ENCODE assay signal across 24 cellular contexts in genomic region chr1:35923841-35924240, GRCh38. TPM values are rescaled to one million over a fixed set of nuclear protein-coding genes. Genes with fewer than 3 reads are reported as not detected.
DNase-seq lines count a peak whose midpoint lies in the region; ATAC-seq, FAIRE-seq and TF ChIP-seq lines count a peak whose summit lies in the region.
"Had no signal": no experiment of that assay in that cellular context is flagged by ENCODE, and none has a peak within 500 bp of the region (broad histone marks: within the 10 kb centered on the region; RNA-seq: fewer than 3 reads in every experiment).

No MANE protein-coding gene starts in this region.

- no peak overlapping the region for H3K9ac ChIP-seq in SU-DHL-6 (ENCODE audit: low read length)
- H3K9ac ChIP-seq: KMS-11 had no signal

- H3K36me3 Mint-ChIP-seq in T-cell = peaks cover 26% of the 10 kb centered on the region

- no peak overlapping the region for H3K4me3 Mint-ChIP-seq in T-cell
- H3K4me3 Mint-ChIP-seq: CD8-positive, alpha-beta memory T cell had no signal

- TF ChIP-seq POLR2A in GM12892 (IDR thresholded peaks at IDR 0.05; ENCODE audit: low read depth, low read length) = no peak

- no peaks in the 10 kb centered on the region for H3K9me2 ChIP-seq in SU-DHL-6 (replicated peaks; ENCODE audit: insufficient read depth, low read length)

- H3K4me2 ChIP-seq in SU-DHL-6 (ENCODE audit: low read depth, low read length, poor library complexity, severe bottlenecking) = no peak overlapping the region
- H3K4me2 ChIP-seq: KMS-11 had no signal

- no peaks in the 10 kb centered on the region for H3K9me3 ChIP-seq in SU-DHL-6 (ENCODE audit: insufficient read depth, low read length)
- H3K9me3 ChIP-seq: SJSA1 had no signal

- no peaks in the 10 kb centered on the region for H4K20me1 ChIP-seq in SU-DHL-6 (ENCODE audit: low read depth, low read length)

- H3K4me3 ChIP-seq in AG10803 (ENCODE audit: low read length) = no peak overlapping the region
- H3K4me3 ChIP-seq in SU-DHL-6 (ENCODE audit: insufficient read depth, low read length, poor library complexity, severe bottlenecking) = no peak overlapping the region
- H3K4me3 ChIP-seq: GM12878, SJSA1 had no signal

- peak; percentile 52 for ATAC-seq in sciatic nerve
- ATAC-seq in T-cell (replicated peaks in 1 of 4) = no peak
- ATAC-seq: GM12878, HCT116 had no signal

- H3K27ac Mint-ChIP-seq in T-cell = no peak overlapping the region

- no peaks in the 10 kb centered on the region for H3K27me3 Mint-ChIP-seq in T-cell
- H3K27me3 Mint-ChIP-seq: CD8-positive, alpha-beta memory T cell; IgD-negative memory B cell had no signal

- peak; percentile 84 for DNase-seq in AG10803 (ENCODE audit: low read depth)
- peak; percentile 14 for DNase-seq in fibroblast of the conjunctiva (ENCODE audit: low read depth)
- DNase-seq in sciatic nerve (ENCODE audit: low spot score) = no peak
- no peak for DNase-seq in NAMALWA (ENCODE audit: low spot score)
- DNase-seq in T-cell = no peak
- no peak for DNase-seq in GM12892 (ENCODE audit: insufficient read length)
- DNase-seq: C1 segment of cervical spinal cord; CD8-positive, alpha-beta memory T cell; DMS 273 treated with DMSO at 0.1 percent for 48 hours; DMS79; EL; GDM1; NCI-H1092 treated with DMSO at 0.1 percent for 48 hours; NCI-H1436; NCI-H187; NCI-H524; NCI-H748 treated with DMSO at 0.1 percent for 48 hours had no signal

- no peaks in the 10 kb centered on the region for H3K4me1 Mint-ChIP-seq in T-cell
- H3K4me1 Mint-ChIP-seq: CD8-positive, alpha-beta memory T cell had no signal

- peaks cover 3% of the 10 kb centered on the region; the same call in 1 of the 2 replicates for H3F3A ChIP-seq in SU-DHL-6 (ENCODE audit: insufficient read depth)

- no peaks in the 10 kb centered on the region for H3K27me3 ChIP-seq in SU-DHL-6 (ENCODE audit: low read length)
- H3K27me3 ChIP-seq: SJSA1 had no signal

- H3K79me2 ChIP-seq in SU-DHL-6 (ENCODE audit: insufficient read depth, low read length) = no peaks in the 10 kb centered on the region

- TF ChIP-seq CTCF in AG10803 (conservative IDR thresholded peaks at IDR 0.05; ENCODE audit: low read length) = no peak
- no peak for TF ChIP-seq CTCF in SU-DHL-6 (IDR thresholded peaks at IDR 0.05; ENCODE audit: insufficient read depth, low read length, poor library complexity, severe bottlenecking)

- no peaks in the 10 kb centered on the region for H3K36me3 ChIP-seq in SU-DHL-6 (ENCODE audit: low read length)

- no peak for FAIRE-seq in GM12892 (lab: Jason Lieb, UNC)
- FAIRE-seq: GM12878, GM19239 had no signal

- POLR2A ChIA-PET in T-cell (lab: Charles Lee) = interaction anchor here in 1 of 2 donors (0.6 kb wide), 1 partner anchor 45 kb away, joined by 9 read pairs; no protein-coding TSS in a partner anchor

- CTCF ChIA-PET in T-cell (lab: Charles Lee) = no interaction called here

- peak overlapping the region; percentile 79; the same call in 1 of the 2 replicates for H3K27ac ChIP-seq in SU-DHL-6 (ENCODE audit: low read depth, low read length)
- H3K27ac ChIP-seq: KMS-11, SJSA1 had no signal

- H2AFZ ChIP-seq in SU-DHL-6 (ENCODE audit: low read depth, low read length, severe bottlenecking) = no peak overlapping the region

- no peaks in the 10 kb centered on the region for H3K9me3 Mint-ChIP-seq in T-cell
- H3K9me3 Mint-ChIP-seq: CD8-positive, alpha-beta memory T cell; IgD-negative memory B cell had no signal

- intact Hi-C loops in sciatic nerve (cut with DNase I) = no loop called here

RNA-seq across cellular contexts. Expression of gene AGO3, which starts 7.1 kb away (rescaled TPM):
- total RNA-seq in sciatic nerve (55.1 TPM), T-cell (10 to 100 TPM; 33.4 to 44.0 (median 37.5) TPM)
- 7.1 TPM for polyA plus RNA-seq in GM12892 (2012; ENCODE audit: missing spikeins)

RNA-seq across cellular contexts. Expression of gene AGO1, which starts 40.8 kb away (rescaled TPM):
- 30.3 TPM for total RNA-seq in sciatic nerve
- total RNA-seq in T-cell = 10 to 100 TPM; 21.8 to 28.7 (median 26.0) TPM
- 8.0 TPM for polyA plus RNA-seq in GM12892 (2012; ENCODE audit: missing spikeins)

Comparison
In these comparisons a context has a peak if more than half of its experiments do, and no peak if none do; other contexts are left out.
1. DNase-seq: peak in AG10803 (single experiment) and fibroblast of the conjunctiva (single experiment); none in sciatic nerve (single experiment), NAMALWA (single experiment), T-cell (0 of 34) and GM12892 (single experiment).